Comparison of ENCODE assay signal across 18 cellular contexts in the genomic region with DNA sequence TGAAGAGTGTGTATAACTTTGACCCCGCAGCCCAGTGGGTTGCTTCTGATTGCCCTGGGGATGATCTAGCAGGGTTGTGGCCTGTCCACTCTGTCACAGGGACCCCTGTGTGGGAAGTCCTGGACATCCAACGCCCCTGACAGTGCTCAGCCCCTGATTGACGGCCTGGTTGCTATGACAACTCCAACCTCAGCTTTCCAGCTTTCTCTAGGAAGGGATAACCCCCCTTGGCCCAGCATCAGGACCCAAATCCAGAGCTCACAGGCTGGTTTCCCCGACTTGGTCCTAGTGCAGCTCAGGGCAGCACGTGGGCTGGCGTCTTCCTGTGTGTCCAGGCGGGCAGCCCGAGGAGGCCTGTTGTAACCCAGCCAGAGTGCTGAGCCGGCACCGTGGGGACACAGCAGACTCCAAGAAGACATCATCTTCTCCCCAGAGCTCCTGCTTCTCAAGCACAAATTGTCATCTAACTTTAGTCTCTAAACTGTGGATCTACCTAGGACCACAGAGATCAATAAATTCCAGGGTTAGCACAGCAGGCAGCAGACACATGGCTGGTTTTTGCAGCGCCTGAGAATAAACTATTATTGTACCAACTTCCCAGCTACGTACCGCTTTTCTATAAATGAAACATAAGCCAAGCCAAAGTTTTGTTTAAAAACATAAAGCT.
"Had no signal": no experiment of that assay in that cellular context is flagged by ENCODE, and none has a peak within 500 bp of the region (broad histone marks: within the 10 kb centered on the region; RNA-seq: fewer than 3 reads in every experiment).

No MANE protein-coding gene starts in this region.

- H3K4me3 Mint-ChIP-seq: activated naive CD4-positive, alpha-beta T cell treated with anti-CD3 and anti-CD28 coated beads, Interleukin-2, amount 10 ng/mL, durations not matched to agents 7 days and 5 days; immature natural killer cell; natural killer cell; stimulated activated naive CD8-positive, alpha-beta T cell treated with anti-CD3 and anti-CD28 coated beads, Interleukin-15, Interleukin-2, amounts not matched to agents 100 ng/mL and 50 ng/mL, for 24 hours had no signal

- H3K27ac Mint-ChIP-seq: activated naive CD4-positive, alpha-beta T cell treated with anti-CD3 and anti-CD28 coated beads, Interleukin-2, amount 10 ng/mL, durations not matched to agents 7 days and 5 days; immature natural killer cell; natural killer cell; stimulated activated naive CD8-positive, alpha-beta T cell treated with anti-CD3 and anti-CD28 coated beads, Interleukin-15, Interleukin-2, amounts not matched to agents 100 ng/mL and 50 ng/mL, for 24 hours had no signal

- H3K4me3 ChIP-seq: gastrocnemius medialis, heart left ventricle, psoas muscle, right lobe of liver, smooth muscle cell, suprapubic skin had no signal

- DNase-seq: activated CD4-positive, alpha-beta T cell treated with anti-CD3 and anti-CD28 coated beads for 1 hour; activated CD4-positive, alpha-beta T cell treated with anti-CD3 and anti-CD28 coated beads, Interleukin-2, amount 50 U/mL, for 4 hours; activated naive CD4-positive, alpha-beta T cell treated with anti-CD3 and anti-CD28 coated beads, Interleukin-2, amount 10 ng/mL, durations not matched to agents 7 days and 5 days; central memory CD4-positive, alpha-beta T cell; erythroblast; gastrocnemius medialis; heart left ventricle; immature natural killer cell; left colon; mammary epithelial cell; natural killer cell; occipital lobe had no signal

- H3K9me3 Mint-ChIP-seq: immature natural killer cell; natural killer cell; stimulated activated naive CD8-positive, alpha-beta T cell treated with anti-CD3 and anti-CD28 coated beads, Interleukin-15, Interleukin-2, amounts not matched to agents 100 ng/mL and 50 ng/mL, for 24 hours had no signal

- ATAC-seq: gastrocnemius medialis, heart left ventricle, left colon, psoas muscle had no signal

- H3K27me3 ChIP-seq: gastrocnemius medialis, heart left ventricle, right lobe of liver, suprapubic skin had no signal

- H3K27ac ChIP-seq: gastrocnemius medialis, heart left ventricle, psoas muscle, right lobe of liver, suprapubic skin, VCaP had no signal

- H3K36me3 Mint-ChIP-seq: natural killer cell had no signal

- H3K27me3 Mint-ChIP-seq: stimulated activated naive CD8-positive, alpha-beta T cell treated with anti-CD3 and anti-CD28 coated beads, Interleukin-15, Interleukin-2, amounts not matched to agents 100 ng/mL and 50 ng/mL, for 24 hours had no signal

- H3K9me3 ChIP-seq: gastrocnemius medialis, heart left ventricle, psoas muscle, right lobe of liver, suprapubic skin had no signal
